ENCODE assay signal across 17 cellular contexts in the genomic region with DNA sequence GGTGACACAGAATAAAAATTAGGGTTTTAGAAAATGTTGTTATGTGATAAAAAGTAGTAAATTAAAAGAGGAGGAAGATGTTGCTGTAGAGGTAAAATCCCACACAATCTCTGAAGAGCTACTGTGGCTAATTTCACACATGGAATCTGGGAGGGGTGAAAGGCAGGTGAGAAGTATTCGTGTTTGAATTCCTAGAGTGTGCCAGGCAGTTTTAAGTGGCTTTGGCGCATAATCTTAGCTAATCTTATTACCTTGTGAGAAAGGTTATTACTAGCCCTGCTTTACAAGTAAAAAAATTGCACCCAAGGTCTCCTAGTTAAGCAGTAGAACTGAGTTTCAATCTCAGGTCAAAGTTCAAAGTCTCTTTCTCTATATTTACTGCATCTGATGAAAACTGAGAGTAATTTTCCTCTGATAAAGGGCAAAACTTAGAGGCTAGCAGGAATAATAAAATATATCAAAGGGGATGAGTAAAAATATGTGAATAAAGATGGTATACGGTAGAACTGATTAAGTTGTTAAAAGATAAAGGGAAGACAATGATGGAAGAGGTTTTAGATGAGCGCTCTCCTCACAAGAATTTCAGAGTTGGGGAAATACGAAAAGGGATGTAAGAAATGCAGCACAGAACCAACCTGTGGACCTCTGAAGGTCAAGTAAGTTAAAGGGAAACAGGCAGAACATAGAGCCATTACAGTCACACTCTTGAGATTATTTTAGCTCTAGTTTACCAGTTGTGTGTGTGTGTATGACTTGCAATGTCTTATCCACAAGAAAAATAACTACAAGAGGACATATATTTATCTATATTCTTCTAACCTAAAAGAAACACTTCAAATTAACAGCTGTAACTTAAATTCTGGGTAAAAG. TPM values are rescaled to one million over a fixed set of nuclear protein-coding genes. Genes with fewer than 3 reads are reported as not detected.
DNase-seq lines count a peak whose midpoint lies in the region; ATAC-seq and TF ChIP-seq lines count a peak whose summit lies in the region.
"Had no signal": no experiment of that assay in that cellular context is flagged by ENCODE, and none has a peak within 500 bp of the region (broad histone marks: within the 10 kb centered on the region; RNA-seq: fewer than 3 reads in every experiment).

No MANE protein-coding gene starts in this region.

- peak; percentile 19 to 35 for TF ChIP-seq RAD21 in liver (IDR thresholded peaks at IDR 0.05)

- no peak overlapping the region for H3K9ac ChIP-seq in liver (ENCODE audit: low read depth in 1 of 2, low read length in 2 of 2)

- TF ChIP-seq EP300 in sigmoid colon (IDR thresholded peaks at IDR 0.05) = no peak

- no peak for TF ChIP-seq POLR2A in sigmoid colon (IDR thresholded peaks at IDR 0.05)

- intact Hi-C loops in sigmoid colon (cut with DNase I) = no loop called here

- TF ChIP-seq CTCF in liver (IDR thresholded peaks at IDR 0.05; ENCODE audit: low read depth, low read length, missing input control) (no peak), retinal pigment epithelial cell (conservative IDR thresholded peaks at IDR 0.05; ENCODE audit: low read depth, low read length) (no peak), sigmoid colon (IDR thresholded peaks at IDR 0.05) (no peak)

- H3K4me1 ChIP-seq in liver (ENCODE audit: control insufficient read depth in 4 of 4, insufficient read depth in 4 of 4, low read length in 3 of 4) = peaks cover 2 to 35% (median 13%) of the 10 kb centered on the region in 4 donors
- H3K4me1 ChIP-seq in sigmoid colon = peaks cover 0 to 16% (median 2%) of the 10 kb centered on the region in 4 donors
- H3K4me1 ChIP-seq: SJCRH30 had no signal

- peaks cover 0 to 4% (median 0%) of the 10 kb centered on the region in 4 donors for H3K9me3 ChIP-seq in liver (ENCODE audit: control insufficient read depth in 4 of 4, low read length in 3 of 4)
- no peaks in the 10 kb centered on the region for H3K9me3 ChIP-seq in sigmoid colon
- H3K9me3 ChIP-seq: SJCRH30 had no signal

- peak; percentile 47 for DNase-seq in LoVo (ENCODE audit: low spot score)
- DNase-seq in NCI-H82 treated with DMSO at 0.1 percent for 48 hours (lab: John Stamatoyannopoulos, UW; ENCODE audit: unreplicated experiment) = peak; percentile 87
- DNase-seq in retinal pigment epithelial cell (ENCODE audit: low read depth) = peak; percentile 75
- DNase-seq in sigmoid colon = no peak
- DNase-seq in activated CD4-positive, CD25-positive, alpha-beta regulatory T cell (lab: John Stamatoyannopoulos, UW) = no peak
- DNase-seq: IMR-90, Karpas-422, MM.1S, NCI-H1105 treated with DMSO at 0.1 percent for 48 hours, NCI-H1694 treated with DMSO at 0.1 percent for 48 hours, NCI-H2107, NCI-H345, NCI-H526, RPMI8226, SJCRH30 had no signal

- peak overlapping the region; percentile 42 to 49 for H3K27ac ChIP-seq in liver (ENCODE audit: low read depth in 1 of 2, low read length in 2 of 2)
- no peak overlapping the region for H3K27ac ChIP-seq in sigmoid colon
- H3K27ac ChIP-seq: SJCRH30 had no signal

- 62% methylated on average over 5 of the region's 5 CpGs for WGBS in liver
- 59 to 80% methylated on average over 5 of the region's 5 CpGs for WGBS in sigmoid colon, 2 donors

- H3K27me3 ChIP-seq in liver (ENCODE audit: control insufficient read depth in 4 of 4, insufficient read depth in 4 of 4, low read length in 3 of 4) (no peaks in the 10 kb centered on the region), sigmoid colon (no peaks in the 10 kb centered on the region)
- H3K27me3 ChIP-seq: SJCRH30 had no signal

- ATAC-seq in HG03460 (IDR thresholded peaks at IDR 0.05; ENCODE audit: unreplicated experiment) = no peak

- H3K4me3 ChIP-seq in liver (ENCODE audit: low read depth in 1 of 3, low read length in 3 of 3) = no peak overlapping the region
- no peak overlapping the region for H3K4me3 ChIP-seq in retinal pigment epithelial cell (ENCODE audit: low read length)
- no peak overlapping the region for H3K4me3 ChIP-seq in sigmoid colon
- H3K4me3 ChIP-seq: SJCRH30 had no signal

- H3K36me3 ChIP-seq in liver (ENCODE audit: control insufficient read depth in 4 of 4, insufficient read depth in 3 of 4, low read depth in 1 of 4, low read length in 3 of 4) = no peaks in the 10 kb centered on the region
- no peaks in the 10 kb centered on the region for H3K36me3 ChIP-seq in sigmoid colon
- H3K36me3 ChIP-seq: SJCRH30 had no signal

TF ChIP-seq in liver, 16 proteins besides CTCF, POLR2A, EP300 and RAD21:
- TF ChIP-seq SP1 (IDR thresholded peaks at IDR 0.05) (peak; percentile 68), FOXA1 (IDR thresholded peaks at IDR 0.05) (no peak), RXRA (IDR thresholded peaks at IDR 0.05) (peak; percentile 44 to 58), GABPA (IDR thresholded peaks at IDR 0.05 in 1 of 2, conservative IDR thresholded peaks at IDR 0.05 in 1 of 2) (no peak), HNF4G (IDR thresholded peaks at IDR 0.05) (peak; percentile 85), TAF1 (conservative IDR thresholded peaks at IDR 0.05) (no peak), NR2F2 (IDR thresholded peaks at IDR 0.05) (no peak), FOXA2 (IDR thresholded peaks at IDR 0.05) (no peak), HNF4A (conservative IDR thresholded peaks at IDR 0.05) (peak; percentile 95 to 97), YY1 (IDR thresholded peaks at IDR 0.05) (peak; percentile 55), JUND (IDR thresholded peaks at IDR 0.05) (peak in 1 of 2 donors; percentile 69)
- TF ChIP-seq, protein P1, sequence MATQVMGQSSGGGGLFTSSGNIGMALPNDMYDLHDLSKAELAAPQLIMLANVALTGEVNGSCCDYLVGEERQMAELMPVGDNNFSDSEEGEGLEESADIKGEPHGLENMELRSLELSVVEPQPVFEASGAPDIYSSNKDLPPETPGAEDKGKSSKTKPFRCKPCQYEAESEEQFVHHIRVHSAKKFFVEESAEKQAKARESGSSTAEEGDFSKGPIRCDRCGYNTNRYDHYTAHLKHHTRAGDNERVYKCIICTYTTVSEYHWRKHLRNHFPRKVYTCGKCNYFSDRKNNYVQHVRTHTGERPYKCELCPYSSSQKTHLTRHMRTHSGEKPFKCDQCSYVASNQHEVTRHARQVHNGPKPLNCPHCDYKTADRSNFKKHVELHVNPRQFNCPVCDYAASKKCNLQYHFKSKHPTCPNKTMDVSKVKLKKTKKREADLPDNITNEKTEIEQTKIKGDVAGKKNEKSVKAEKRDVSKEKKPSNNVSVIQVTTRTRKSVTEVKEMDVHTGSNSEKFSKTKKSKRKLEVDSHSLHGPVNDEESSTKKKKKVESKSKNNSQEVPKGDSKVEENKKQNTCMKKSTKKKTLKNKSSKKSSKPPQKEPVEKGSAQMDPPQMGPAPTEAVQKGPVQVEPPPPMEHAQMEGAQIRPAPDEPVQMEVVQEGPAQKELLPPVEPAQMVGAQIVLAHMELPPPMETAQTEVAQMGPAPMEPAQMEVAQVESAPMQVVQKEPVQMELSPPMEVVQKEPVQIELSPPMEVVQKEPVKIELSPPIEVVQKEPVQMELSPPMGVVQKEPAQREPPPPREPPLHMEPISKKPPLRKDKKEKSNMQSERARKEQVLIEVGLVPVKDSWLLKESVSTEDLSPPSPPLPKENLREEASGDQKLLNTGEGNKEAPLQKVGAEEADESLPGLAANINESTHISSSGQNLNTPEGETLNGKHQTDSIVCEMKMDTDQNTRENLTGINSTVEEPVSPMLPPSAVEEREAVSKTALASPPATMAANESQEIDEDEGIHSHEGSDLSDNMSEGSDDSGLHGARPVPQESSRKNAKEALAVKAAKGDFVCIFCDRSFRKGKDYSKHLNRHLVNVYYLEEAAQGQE (IDR thresholded peaks at IDR 0.05) = peak; percentile 31
- TF ChIP-seq, protein P2, sequence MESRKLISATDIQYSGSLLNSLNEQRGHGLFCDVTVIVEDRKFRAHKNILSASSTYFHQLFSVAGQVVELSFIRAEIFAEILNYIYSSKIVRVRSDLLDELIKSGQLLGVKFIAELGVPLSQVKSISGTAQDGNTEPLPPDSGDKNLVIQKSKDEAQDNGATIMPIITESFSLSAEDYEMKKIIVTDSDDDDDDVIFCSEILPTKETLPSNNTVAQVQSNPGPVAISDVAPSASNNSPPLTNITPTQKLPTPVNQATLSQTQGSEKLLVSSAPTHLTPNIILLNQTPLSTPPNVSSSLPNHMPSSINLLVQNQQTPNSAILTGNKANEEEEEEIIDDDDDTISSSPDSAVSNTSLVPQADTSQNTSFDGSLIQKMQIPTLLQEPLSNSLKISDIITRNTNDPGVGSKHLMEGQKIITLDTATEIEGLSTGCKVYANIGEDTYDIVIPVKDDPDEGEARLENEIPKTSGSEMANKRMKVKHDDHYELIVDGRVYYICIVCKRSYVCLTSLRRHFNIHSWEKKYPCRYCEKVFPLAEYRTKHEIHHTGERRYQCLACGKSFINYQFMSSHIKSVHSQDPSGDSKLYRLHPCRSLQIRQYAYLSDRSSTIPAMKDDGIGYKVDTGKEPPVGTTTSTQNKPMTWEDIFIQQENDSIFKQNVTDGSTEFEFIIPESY (IDR thresholded peaks at IDR 0.05) = peak; percentile 30
- TF ChIP-seq, protein P3, sequence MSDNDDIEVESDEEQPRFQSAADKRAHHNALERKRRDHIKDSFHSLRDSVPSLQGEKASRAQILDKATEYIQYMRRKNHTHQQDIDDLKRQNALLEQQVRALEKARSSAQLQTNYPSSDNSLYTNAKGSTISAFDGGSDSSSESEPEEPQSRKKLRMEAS (IDR thresholded peaks at IDR 0.05) = peak; percentile 21

RNA-seq across cellular contexts. Expression of a gene that starts 34.8 kb away (rescaled TPM):
- total RNA-seq in liver = 1 to 10 TPM; 1.7 to 7.5 TPM
- polyA plus RNA-seq in liver = 1 to 10 TPM; 1.5 to 2.3 TPM
- 1 to 10 TPM; 5.3 to 9.7 (median 6.4) TPM for total RNA-seq in sigmoid colon
- polyA plus RNA-seq in sigmoid colon = 10 to 100 TPM in 1 of 3 donors, 1 to 10 TPM in 2; 4.9 to 11.8 (median 6.6) TPM

Comparison
In these comparisons a context has a peak if more than half of its experiments do, and no peak if none do; other contexts are left out.
1. DNase-seq: peak in LoVo (single experiment), NCI-H82 treated with DMSO at 0.1 percent for 48 hours (single experiment) and retinal pigment epithelial cell (single experiment); none in sigmoid colon (single experiment) and activated CD4-positive, CD25-positive, alpha-beta regulatory T cell (0 of 4).
2. H3K27ac ChIP-seq: peak in liver (2 of 2); none in sigmoid colon (0 of 4).